Comparison of ENCODE assay signal across 19 cellular contexts in genomic region chr1:97332716-97333115, GRCh38.
DNase-seq lines count a peak whose midpoint lies in the region; ATAC-seq and TF ChIP-seq lines count a peak whose summit lies in the region.
"Had no signal": no experiment of that assay in that cellular context is flagged by ENCODE, and none has a peak within 500 bp of the region (broad histone marks: within the 10 kb centered on the region; RNA-seq: fewer than 3 reads in every experiment).

No MANE protein-coding gene starts in this region.

- H3K9me3 Mint-ChIP-seq in activated T-cell treated with anti-CD3 and anti-CD28 coated beads, Interleukin-2, amount 50 U/mL, for 72 hours = no peaks in the 10 kb centered on the region
- no peaks in the 10 kb centered on the region for H3K9me3 Mint-ChIP-seq in activated T-cell treated with anti-CD3 and anti-CD28 coated beads, Interleukin-2, amount 50 U/mL, for 24 hours
- H3K9me3 Mint-ChIP-seq: CD8-positive, alpha-beta memory T cell; naive thymus-derived CD8-positive, alpha-beta T cell had no signal

- in situ Hi-C loops in astrocyte of the cerebellum (cut with HindIII; ENCODE audit: low sequenced_read_pairs) = no loop called here

- ATAC-seq in activated T-cell treated with anti-CD3 and anti-CD28 coated beads, Interleukin-2, amount 50 U/mL, for 72 hours (replicated peaks in 1 of 2) = peak; percentile 49 to 54
- no peak for ATAC-seq in HG02840 (IDR thresholded peaks at IDR 0.05; ENCODE audit: low FRiP score, unreplicated experiment)
- ATAC-seq: lower lobe of right lung; naive thymus-derived CD8-positive, alpha-beta T cell had no signal

- TF ChIP-seq CTCF in astrocyte of the cerebellum (IDR thresholded peaks at IDR 0.05; ENCODE audit: low read depth, low read length, missing control alignments) (no peak), foreskin fibroblast (IDR thresholded peaks at IDR 0.05; ENCODE audit: low read depth, low read length) (no peak)

- H3K27ac Mint-ChIP-seq in activated T-cell treated with anti-CD3 and anti-CD28 coated beads, Interleukin-2, amount 50 U/mL, for 72 hours = no peak overlapping the region
- H3K27ac Mint-ChIP-seq in activated T-cell treated with anti-CD3 and anti-CD28 coated beads, Interleukin-2, amount 50 U/mL, for 24 hours = no peak overlapping the region
- H3K27ac Mint-ChIP-seq: CD8-positive, alpha-beta memory T cell; naive thymus-derived CD8-positive, alpha-beta T cell had no signal

- no peak overlapping the region for H3K4me3 ChIP-seq in astrocyte of the cerebellum (ENCODE audit: low read depth, low read length)
- H3K4me3 ChIP-seq in foreskin fibroblast (ENCODE audit: low read depth in 1 of 2, low read length in 2 of 2) = no peak overlapping the region
- H3K4me3 ChIP-seq: lower lobe of right lung, MG63, tibial artery had no signal

- DNase-seq in activated T-cell treated with anti-CD3 and anti-CD28 coated beads, Interleukin-2, amount 50 U/mL, for 72 hours = no peak
- DNase-seq in activated T-cell treated with anti-CD3 and anti-CD28 coated beads, Interleukin-2, amount 50 U/mL, for 24 hours = no peak
- DNase-seq in astrocyte of the cerebellum (ENCODE audit: low read depth) (peak; percentile 38), foreskin fibroblast (peak; percentile 41 to 70), DMS53 (lab: John Stamatoyannopoulos, UW) (no peak), COLO668 (lab: John Stamatoyannopoulos, UW; ENCODE audit: unreplicated experiment) (no peak), hypothalamus (lab: John Stamatoyannopoulos, UW) (no peak)
- DNase-seq: activated CD4-positive, alpha-beta T cell treated with anti-CD3 and anti-CD28 coated beads, Interleukin-2, amount 50 U/mL, for 48 hours; CD8-positive, alpha-beta memory T cell; cortex of kidney; lower lobe of right lung; MG63; naive thymus-derived CD8-positive, alpha-beta T cell; NCI-H2029; NCI-H524 treated with DMSO at 0.1 percent for 48 hours; OCI-M1; stimulated activated CD4-positive, alpha-beta T cell treated with anti-CD3 and anti-CD28 coated beads, Interleukin-4, amount 100 ng/mL, for 24 hours; tibial artery had no signal

- no peaks in the 10 kb centered on the region for H3K27me3 Mint-ChIP-seq in activated T-cell treated with anti-CD3 and anti-CD28 coated beads, Interleukin-2, amount 50 U/mL, for 72 hours (ENCODE audit: low read depth)
- H3K27me3 Mint-ChIP-seq in activated T-cell treated with anti-CD3 and anti-CD28 coated beads, Interleukin-2, amount 50 U/mL, for 24 hours = no peaks in the 10 kb centered on the region
- H3K27me3 Mint-ChIP-seq: CD8-positive, alpha-beta memory T cell; naive thymus-derived CD8-positive, alpha-beta T cell had no signal

- H3K4me3 Mint-ChIP-seq in activated T-cell treated with anti-CD3 and anti-CD28 coated beads, Interleukin-2, amount 50 U/mL, for 72 hours = no peak overlapping the region
- no peak overlapping the region for H3K4me3 Mint-ChIP-seq in activated T-cell treated with anti-CD3 and anti-CD28 coated beads, Interleukin-2, amount 50 U/mL, for 24 hours
- H3K4me3 Mint-ChIP-seq: CD8-positive, alpha-beta memory T cell; naive thymus-derived CD8-positive, alpha-beta T cell had no signal

- H3K36me3 Mint-ChIP-seq in activated T-cell treated with anti-CD3 and anti-CD28 coated beads, Interleukin-2, amount 50 U/mL, for 72 hours (ENCODE audit: insufficient read depth in 2 of 2) = no peaks in the 10 kb centered on the region
- H3K36me3 Mint-ChIP-seq in activated T-cell treated with anti-CD3 and anti-CD28 coated beads, Interleukin-2, amount 50 U/mL, for 24 hours (ENCODE audit: low read depth) = no peaks in the 10 kb centered on the region

- no peaks in the 10 kb centered on the region for H3K4me1 Mint-ChIP-seq in activated T-cell treated with anti-CD3 and anti-CD28 coated beads, Interleukin-2, amount 50 U/mL, for 72 hours (ENCODE audit: low read depth)
- no peaks in the 10 kb centered on the region for H3K4me1 Mint-ChIP-seq in activated T-cell treated with anti-CD3 and anti-CD28 coated beads, Interleukin-2, amount 50 U/mL, for 24 hours (ENCODE audit: low read depth)
- H3K4me1 Mint-ChIP-seq: CD8-positive, alpha-beta memory T cell had no signal

Comparison
In these comparisons a context has a peak if more than half of its experiments do, and no peak if none do; other contexts are left out.
1. DNase-seq: peak in astrocyte of the cerebellum (single experiment) and foreskin fibroblast (2 of 2); none in activated T-cell treated with anti-CD3 and anti-CD28 coated beads, Interleukin-2, amount 50 U/mL, for 72 hours (0 of 2), activated T-cell treated with anti-CD3 and anti-CD28 coated beads, Interleukin-2, amount 50 U/mL, for 24 hours (single experiment), DMS53 (single experiment), COLO668 (single experiment) and hypothalamus (0 of 51).